1 cellular context compared by ENCODE assay signal in genomic region chr10:13525683-13526082, GRCh38.
TF ChIP-seq lines count a peak whose summit lies in the region.

No MANE protein-coding gene starts in this region.

TF ChIP-seq in SK-N-SH, 30 proteins besides CTCF, POLR2A, EP300 and RAD21 (continued from another document):
- TF ChIP-seq PBX3 (IDR thresholded peaks at IDR 0.05) (no peak), RXRA (IDR thresholded peaks at IDR 0.05; ENCODE audit: borderline replicate concordance, low read depth) (no peak), MAX (IDR thresholded peaks at IDR 0.05; ENCODE audit: low read depth) (no peak), EZH2phosphoT487 (IDR thresholded peaks at IDR 0.05; ENCODE audit: borderline replicate concordance, low read depth) (no peak), SMC3 (IDR thresholded peaks at IDR 0.05; ENCODE audit: low read depth, low read length) (no peak)
TF ChIP-seq in SK-N-SH: peak in this region for 0.
